In the genomic region with DNA sequence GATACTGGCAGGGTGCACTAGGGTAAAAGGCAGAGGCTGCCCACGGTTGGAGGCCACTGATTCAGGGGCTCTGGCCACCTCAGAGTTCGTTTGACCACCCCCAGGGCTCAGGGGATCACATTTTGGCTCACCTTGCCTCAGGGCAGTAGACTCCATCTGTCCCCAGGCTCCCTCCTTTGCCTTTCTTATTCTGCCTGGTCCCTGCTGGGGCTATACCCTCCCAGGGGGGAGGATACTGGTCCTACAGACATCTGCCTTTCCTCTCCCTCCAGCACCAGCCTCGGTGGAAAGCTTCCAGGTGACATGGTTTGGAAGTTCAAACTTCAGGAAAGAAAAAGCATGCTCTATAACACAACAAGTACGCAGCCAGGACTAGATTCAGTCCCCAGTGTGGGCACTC, we compare ENCODE assay signal across 21 cellular contexts.
DNase-seq lines count a peak whose midpoint lies in the region; ATAC-seq and TF ChIP-seq lines count a peak whose summit lies in the region.
"Had no signal": no experiment of that assay in that cellular context is flagged by ENCODE, and none has a peak within 500 bp of the region (broad histone marks: within the 10 kb centered on the region; RNA-seq: fewer than 3 reads in every experiment).

No MANE protein-coding gene starts in this region.

- POLR2A ChIA-PET in WTC11 (lab: Charles Lee): no interaction called here

- no peaks in the 10 kb centered on the region for H3K27me3 ChIP-seq in tibial artery

- CTCF ChIA-PET in WTC11 (lab: Charles Lee): interaction anchor here (0.6 to 1.9 kb wide), 7 partner anchors 87 to 676 kb away, joined by 3 to 7 read pairs (median 3); no protein-coding TSS in a partner anchor

- peaks cover 0 to 77% (median 52%) of the 10 kb centered on the region in 4 donors for H3K4me1 ChIP-seq in tibial artery

- no peak overlapping the region for H3K27ac Mint-ChIP-seq in WTC11
- H3K27ac Mint-ChIP-seq: CD8-positive, alpha-beta memory T cell had no signal

- H3K36me3 ChIP-seq in tibial artery: no peaks in the 10 kb centered on the region

- H3K27ac ChIP-seq in tibial artery: peak overlapping the region; percentile 62 to 84
- H3K27ac ChIP-seq: C4-2B, KMS-11 had no signal

- no peaks in the 10 kb centered on the region for H3K36me3 Mint-ChIP-seq in WTC11
- H3K36me3 Mint-ChIP-seq: CD8-positive, alpha-beta memory T cell had no signal

- intact Hi-C loops in tibial artery (cut with DNase I; ENCODE audit: low total_unique reads): no loop called here

- TF ChIP-seq CTCF in WTC11 (IDR thresholded peaks at IDR 0.05): no peak
- no peak for TF ChIP-seq CTCF in tibial artery (IDR thresholded peaks at IDR 0.05)

- H3K4me3 Mint-ChIP-seq in WTC11: no peak overlapping the region
- H3K4me3 Mint-ChIP-seq: CD8-positive, alpha-beta memory T cell had no signal

- no peak overlapping the region for H3K4me3 ChIP-seq in tibial artery

- DNase-seq in activated effector memory CD4-positive, alpha-beta T cell treated with anti-CD3 and anti-CD28 coated beads, Interleukin-2, amount 50 U/mL, for 16 hours: peak; percentile 36
- no peak for DNase-seq in activated effector memory CD4-positive, alpha-beta T cell treated with Interleukin-2 at 50 U/mL for 16 hours
- no peak for DNase-seq in WTC11 (ENCODE audit: low spot score)
- DNase-seq in mesenteric fat pad (ENCODE audit: low spot score): peak; percentile 43
- DNase-seq in tibial artery: peak in 1 of 2 donors; percentile 51
- no peak for DNase-seq in NCI-H2171 treated with DMSO at 0.1 percent for 48 hours (lab: John Stamatoyannopoulos, UW)
- DNase-seq: 8988T; Calu3; CD8-positive, alpha-beta memory T cell; DMS53; GF-D8; IMR-90; NCI-H1092 treated with DMSO at 0.1 percent for 48 hours; NCI-H1436 treated with DMSO at 0.1 percent for 48 hours; NCI-H2029; NCI-H2171; NCI-H524 treated with DMSO at 0.1 percent for 48 hours had no signal

- no peaks in the 10 kb centered on the region for H3K9me3 ChIP-seq in tibial artery

- no peaks in the 10 kb centered on the region for H3K9me3 Mint-ChIP-seq in WTC11
- H3K9me3 Mint-ChIP-seq: CD8-positive, alpha-beta memory T cell had no signal

- peaks cover 34% of the 10 kb centered on the region for H3K4me1 Mint-ChIP-seq in WTC11
- H3K4me1 Mint-ChIP-seq: CD8-positive, alpha-beta memory T cell had no signal

- ATAC-seq in WTC11 (peak; percentile 75), GM21825 (IDR thresholded peaks at IDR 0.05; ENCODE audit: unreplicated experiment) (no peak), HG03521 (IDR thresholded peaks at IDR 0.05; ENCODE audit: unreplicated experiment) (no peak)

- no peaks in the 10 kb centered on the region for H3K27me3 Mint-ChIP-seq in WTC11 (ENCODE audit: low read depth)

TF ChIP-seq in WTC11, 78 proteins besides CTCF, POLR2A, EP300 and RAD21:
- TF ChIP-seq MAX (CRISPR knock-in tag; IDR thresholded peaks at IDR 0.05): no peak
- TF ChIP-seq OVOL2 (CRISPR knock-in tag; IDR thresholded peaks at IDR 0.05; ENCODE audit: borderline replicate concordance): no peak
- no peak for TF ChIP-seq ZBTB21 (CRISPR knock-in tag; IDR thresholded peaks at IDR 0.05; ENCODE audit: borderline replicate concordance)
- TF ChIP-seq ZNF121 (CRISPR knock-in tag; IDR thresholded peaks at IDR 0.05): no peak
- TF ChIP-seq, protein P1, sequence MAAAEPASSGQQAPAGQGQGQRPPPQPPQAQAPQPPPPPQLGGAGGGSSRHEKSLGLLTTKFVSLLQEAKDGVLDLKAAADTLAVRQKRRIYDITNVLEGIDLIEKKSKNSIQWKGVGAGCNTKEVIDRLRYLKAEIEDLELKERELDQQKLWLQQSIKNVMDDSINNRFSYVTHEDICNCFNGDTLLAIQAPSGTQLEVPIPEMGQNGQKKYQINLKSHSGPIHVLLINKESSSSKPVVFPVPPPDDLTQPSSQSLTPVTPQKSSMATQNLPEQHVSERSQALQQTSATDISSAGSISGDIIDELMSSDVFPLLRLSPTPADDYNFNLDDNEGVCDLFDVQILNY (CRISPR knock-in tag; IDR thresholded peaks at IDR 0.05): no peak
- TF ChIP-seq SMAD4 (CRISPR knock-in tag; IDR thresholded peaks at IDR 0.05): no peak
- no peak for TF ChIP-seq GRHL2 (CRISPR knock-in tag; IDR thresholded peaks at IDR 0.05; ENCODE audit: insufficient replicate concordance, severe bottlenecking)

Comparison
In these comparisons a context has a peak if more than half of its experiments do, and no peak if none do; other contexts are left out.
1. DNase-seq: peak in activated effector memory CD4-positive, alpha-beta T cell treated with anti-CD3 and anti-CD28 coated beads, Interleukin-2, amount 50 U/mL, for 16 hours (single experiment) and mesenteric fat pad (single experiment); none in activated effector memory CD4-positive, alpha-beta T cell treated with Interleukin-2 at 50 U/mL for 16 hours (single experiment), WTC11 (single experiment) and NCI-H2171 treated with DMSO at 0.1 percent for 48 hours (single experiment).